Comparison of ENCODE assay signal across 23 cellular contexts in the genomic region with DNA sequence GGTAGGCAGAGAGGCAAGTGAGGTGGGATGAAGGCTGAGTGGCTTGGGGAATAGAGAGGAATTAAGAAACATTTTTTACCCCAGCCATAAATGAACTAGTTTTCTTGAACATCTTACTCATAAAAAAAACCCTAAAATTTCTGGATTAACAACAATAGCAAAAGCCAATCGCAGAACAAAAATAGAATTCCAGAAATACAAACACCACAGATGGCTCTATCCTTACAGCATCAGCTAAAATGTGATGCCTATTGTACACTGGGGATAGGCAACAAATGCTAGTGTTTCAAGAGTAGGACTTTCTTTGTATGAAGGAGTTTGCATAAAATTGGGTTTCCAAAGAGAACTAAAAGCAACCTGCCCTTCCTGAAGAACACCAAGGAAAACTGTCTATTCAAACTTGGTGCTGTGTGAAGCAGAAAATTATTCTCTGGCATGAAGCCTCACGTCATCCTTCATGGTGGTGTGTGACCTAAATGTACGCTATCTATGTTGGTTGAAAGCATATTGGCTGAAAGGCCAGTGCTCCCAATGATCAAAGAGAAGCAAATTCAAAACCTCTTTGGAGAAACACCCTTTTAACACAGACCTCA.
"Had no signal": no experiment of that assay in that cellular context is flagged by ENCODE, and none has a peak within 500 bp of the region (broad histone marks: within the 10 kb centered on the region; RNA-seq: fewer than 3 reads in every experiment).

No MANE protein-coding gene starts in this region.

- DNase-seq: activated B cell treated with CpG ODN at 0.5 μM for 24 hours; activated CD4-positive, alpha-beta memory T cell treated with anti-CD3 and anti-CD28 coated beads, Interleukin-2, amount 10 ng/mL, durations not matched to agents 7 days and 5 days; activated CD4-positive, alpha-beta T cell treated with anti-CD3 and anti-CD28 coated beads, Interleukin-2, amount 10 ng/mL, durations not matched to agents 7 days and 5 days; activated CD4-positive, alpha-beta T cell treated with anti-CD3 and anti-CD28 coated beads, Interleukin-2, amount 50 U/mL, for 4 hours; activated CD8-positive, alpha-beta memory T cell treated with anti-CD3 and anti-CD28 coated beads, Interleukin-2, amount 50 U/mL, for 48 hours; activated gamma-delta T cell; activated naive CD4-positive, alpha-beta T cell; activated naive CD4-positive, alpha-beta T cell treated with anti-CD3 and anti-CD28 coated beads, Interleukin-2, amount 10 ng/mL, durations not matched to agents 7 days and 5 days; activated naive CD8-positive, alpha-beta T cell treated with anti-CD3 and anti-CD28 coated beads, Interleukin-2, amount 10 ng/mL, durations not matched to agents 7 days and 5 days; activated T-cell treated with anti-CD3 and anti-CD28 coated beads for 4 hours; activated T-cell treated with anti-CD3 and anti-CD28 coated beads, Interleukin-2, amount 50 U/mL, for 24 hours; activated T-cell treated with anti-CD3 and anti-CD28 coated beads, Interleukin-2, amount 50 U/mL, for 72 hours; central memory CD4-positive, alpha-beta T cell; cortex of kidney; dermis blood vessel endothelial cell; effector CD4-positive, alpha-beta T cell; effector memory CD8-positive, alpha-beta T cell; esophagus squamous epithelium; foreskin melanocyte; heart right ventricle; T-cell; T-helper 9 cell; WERI-Rb-1 had no signal
